In genomic region chr9:81103597-81104471, GRCh38 we compare ENCODE assay signal across 11 cellular contexts.
DNase-seq lines count a peak whose midpoint lies in the region; ATAC-seq and TF ChIP-seq lines count a peak whose summit lies in the region.
"Had no signal": no experiment of that assay in that cellular context is flagged by ENCODE, and none has a peak within 500 bp of the region (broad histone marks: within the 10 kb centered on the region; RNA-seq: fewer than 3 reads in every experiment).

No MANE protein-coding gene starts in this region.

- DNase-seq in NCI-H748 (lab: John Stamatoyannopoulos, UW; ENCODE audit: unreplicated experiment) = peak; percentile 42
- DNase-seq in NCI-H748 treated with DMSO at 0.1 percent for 48 hours (lab: John Stamatoyannopoulos, UW) = no peak
- DNase-seq in RWPE2 (ENCODE audit: low spot score) = no peak
- DNase-seq in fibroblast of pulmonary artery (ENCODE audit: low read depth) = no peak
- DNase-seq in thoracic aorta (ENCODE audit: low spot score) = no peak
- no peak for DNase-seq in activated CD4-positive, alpha-beta memory T cell treated with anti-CD3 and anti-CD28 coated beads, Interleukin-2, amount 10 ng/mL, durations not matched to agents 7 days and 5 days
- DNase-seq in activated T-cell treated with anti-CD3 and anti-CD28 coated beads for 4 hours = no peak
- DNase-seq: activated gamma-delta T cell had no signal

- H3K9me3 Mint-ChIP-seq in activated CD4-positive, alpha-beta memory T cell treated with anti-CD3 and anti-CD28 coated beads, Interleukin-2, amount 10 ng/mL, durations not matched to agents 7 days and 5 days = peaks cover 3% of the 10 kb centered on the region

- no peak overlapping the region for H3K4me3 Mint-ChIP-seq in activated CD4-positive, alpha-beta memory T cell treated with anti-CD3 and anti-CD28 coated beads, Interleukin-2, amount 10 ng/mL, durations not matched to agents 7 days and 5 days

- POLR2A ChIA-PET in activated CD4-positive, alpha-beta memory T cell treated with anti-CD3 and anti-CD28 coated beads, Interleukin-2, amount 10 ng/mL, durations not matched to agents 7 days and 5 days (lab: Charles Lee) = no interaction called here

- H3K4me3 ChIP-seq in RWPE2 (ENCODE audit: severe bottlenecking) (no peak overlapping the region), fibroblast of pulmonary artery (replicated peaks; ENCODE audit: low read depth, low read length) (no peak overlapping the region), thoracic aorta (no peak overlapping the region)
- H3K4me3 ChIP-seq: K562, prostate gland had no signal

- H3K27ac ChIP-seq in RWPE2 (ENCODE audit: poor library complexity, severe bottlenecking) (no peak overlapping the region), thoracic aorta (no peak overlapping the region)
- H3K27ac ChIP-seq: prostate gland had no signal

- H3K27me3 ChIP-seq in RWPE2 (ENCODE audit: insufficient read depth, poor library complexity, severe bottlenecking) (no peaks in the 10 kb centered on the region), thoracic aorta (replicated peaks; ENCODE audit: insufficient read depth) (no peaks in the 10 kb centered on the region)

- TF ChIP-seq CTCF in RWPE2 (IDR thresholded peaks at IDR 0.05; ENCODE audit: poor library complexity, severe bottlenecking) (peak; percentile 56), fibroblast of pulmonary artery (IDR thresholded peaks at IDR 0.05; ENCODE audit: low read length, missing control alignments) (peak; percentile 39), thoracic aorta (IDR thresholded peaks at IDR 0.05) (peak; percentile 35)

- no peaks in the 10 kb centered on the region for H3K4me1 Mint-ChIP-seq in activated CD4-positive, alpha-beta memory T cell treated with anti-CD3 and anti-CD28 coated beads, Interleukin-2, amount 10 ng/mL, durations not matched to agents 7 days and 5 days

- H3K27me3 Mint-ChIP-seq in activated CD4-positive, alpha-beta memory T cell treated with anti-CD3 and anti-CD28 coated beads, Interleukin-2, amount 10 ng/mL, durations not matched to agents 7 days and 5 days = no peaks in the 10 kb centered on the region

- CTCF ChIA-PET in activated CD4-positive, alpha-beta memory T cell treated with anti-CD3 and anti-CD28 coated beads, Interleukin-2, amount 10 ng/mL, durations not matched to agents 7 days and 5 days (lab: Charles Lee) = no interaction called here

- H3K36me3 Mint-ChIP-seq in activated CD4-positive, alpha-beta memory T cell treated with anti-CD3 and anti-CD28 coated beads, Interleukin-2, amount 10 ng/mL, durations not matched to agents 7 days and 5 days (ENCODE audit: low read depth) = no peaks in the 10 kb centered on the region

- no peak overlapping the region for H3K27ac Mint-ChIP-seq in activated CD4-positive, alpha-beta memory T cell treated with anti-CD3 and anti-CD28 coated beads, Interleukin-2, amount 10 ng/mL, durations not matched to agents 7 days and 5 days

- H3K9me3 ChIP-seq in RWPE2 (ENCODE audit: severe bottlenecking) (no peaks in the 10 kb centered on the region), thoracic aorta (no peaks in the 10 kb centered on the region)
- H3K9me3 ChIP-seq: prostate gland had no signal

- ATAC-seq in RWPE2 (ENCODE audit: low read depth) = no peak
- ATAC-seq in thoracic aorta (ENCODE audit: insufficient number of reproducible peaks, low FRiP score, low read depth) = no peak
- no peak for ATAC-seq in GM18519 (IDR thresholded peaks at IDR 0.05; ENCODE audit: low FRiP score, unreplicated experiment)
- ATAC-seq: K562 had no signal

- peaks cover 10% of the 10 kb centered on the region for H3K4me1 ChIP-seq in RWPE2 (ENCODE audit: insufficient read depth, poor library complexity, severe bottlenecking)
- H3K4me1 ChIP-seq in thoracic aorta (ENCODE audit: control insufficient read depth in 1 of 2, low read depth in 2 of 2) = no peaks in the 10 kb centered on the region
- H3K4me1 ChIP-seq: prostate gland had no signal

- no peaks in the 10 kb centered on the region for H3K36me3 ChIP-seq in RWPE2 (ENCODE audit: low read depth)
- H3K36me3 ChIP-seq in thoracic aorta = no peaks in the 10 kb centered on the region
- H3K36me3 ChIP-seq: prostate gland had no signal
